In genomic region chr1:2221271-2221670, GRCh38 we compare ENCODE assay signal across 27 cellular contexts.
"Had no signal": no experiment of that assay in that cellular context is flagged by ENCODE, and none has a peak within 500 bp of the region (broad histone marks: within the 10 kb centered on the region; RNA-seq: fewer than 3 reads in every experiment).

No MANE protein-coding gene starts in this region.

- H3K9ac ChIP-seq: parathyroid adenoma had no signal

- FAIRE-seq: islet of Langerhans had no signal

- H3K4me1 ChIP-seq: parathyroid adenoma, prostate gland, upper lobe of right lung, uterus had no signal

- H3K36me3 ChIP-seq: gastroesophageal sphincter, heart right ventricle, left lung, prostate gland, right atrium auricular region, sigmoid colon, transverse colon, upper lobe of right lung, uterus had no signal

- H3K9me3 Mint-ChIP-seq: endodermal cell, neural crest cell had no signal

- H3K4me3 ChIP-seq: gastroesophageal sphincter, heart right ventricle, left lung, mucosa of descending colon, prostate gland, right atrium auricular region, sigmoid colon, transverse colon, upper lobe of right lung, uterus had no signal

- H3K4me3 Mint-ChIP-seq: endodermal cell; mesothelial cell of epicardium; naive B cell; natural killer cell treated with Interleukin-12 subunit alpha and Interleukin-12 subunit beta and Interleukin-15 and Interleukin-18, amount 100 ng/mL, for 72 hours; neural crest cell; stimulated activated effector memory CD8-positive, alpha-beta T cell treated with anti-CD3 and anti-CD28 coated beads, Interleukin-12 subunit alpha, Interleukin-12 subunit beta, amount 100 ng/mL, for 72 hours had no signal

- H2AFZ ChIP-seq: parathyroid adenoma had no signal

- DNase-seq: effector CD8-positive, alpha-beta T cell; endodermal cell; foreskin fibroblast; heart right ventricle; hippocampal formation; left cardiac atrium; left lung; mesenchymal stem cell; mucosa of descending colon; naive B cell; sigmoid colon; stimulated activated CD4-positive, alpha-beta T cell treated with anti-CD3 and anti-CD28 coated beads, Interleukin-2, amount 100 ng/mL, for 24 hours; stimulated activated CD4-positive, alpha-beta T cell treated with anti-CD3 and anti-CD28 coated beads, Interleukin-4, amount 100 ng/mL, for 24 hours; stimulated activated naive CD4-positive, alpha-beta T cell treated with Interleukin-2 at 50 U/mL for 16 hours; transverse colon; upper lobe of right lung; uterus had no signal

- H3K27ac ChIP-seq: epithelial cell of prostate, gastroesophageal sphincter, heart right ventricle, left lung, parathyroid adenoma, prostate gland, right atrium auricular region, sigmoid colon, transverse colon, upper lobe of right lung, uterus had no signal

- H3K36me3 Mint-ChIP-seq: mesothelial cell of epicardium; naive B cell; natural killer cell treated with Interleukin-12 subunit alpha and Interleukin-12 subunit beta and Interleukin-15 and Interleukin-18, amount 100 ng/mL, for 72 hours had no signal

- H3K9me3 ChIP-seq: gastroesophageal sphincter, heart right ventricle, left lung, mucosa of descending colon, prostate gland, right atrium auricular region, sigmoid colon, transverse colon, upper lobe of right lung, uterus had no signal

- ATAC-seq: gastroesophageal sphincter; heart right ventricle; left cardiac atrium; left lung; mucosa of descending colon; natural killer cell treated with Interleukin-12 subunit alpha and Interleukin-12 subunit beta and Interleukin-15 and Interleukin-18, amount 100 ng/mL, for 72 hours; stimulated activated effector memory CD8-positive, alpha-beta T cell treated with anti-CD3 and anti-CD28 coated beads, Interleukin-12 subunit alpha, Interleukin-12 subunit beta, amount 100 ng/mL, for 72 hours; upper lobe of right lung had no signal

- H3K27ac Mint-ChIP-seq: endodermal cell; mesothelial cell of epicardium; natural killer cell treated with Interleukin-12 subunit alpha and Interleukin-12 subunit beta and Interleukin-15 and Interleukin-18, amount 100 ng/mL, for 72 hours; stimulated activated effector memory CD8-positive, alpha-beta T cell treated with anti-CD3 and anti-CD28 coated beads, Interleukin-12 subunit alpha, Interleukin-12 subunit beta, amount 100 ng/mL, for 72 hours had no signal

- H3K79me2 ChIP-seq: parathyroid adenoma had no signal

- H3K27me3 ChIP-seq: gastroesophageal sphincter, heart right ventricle, right atrium auricular region, sigmoid colon, transverse colon, upper lobe of right lung, uterus had no signal
